In the genomic region with DNA sequence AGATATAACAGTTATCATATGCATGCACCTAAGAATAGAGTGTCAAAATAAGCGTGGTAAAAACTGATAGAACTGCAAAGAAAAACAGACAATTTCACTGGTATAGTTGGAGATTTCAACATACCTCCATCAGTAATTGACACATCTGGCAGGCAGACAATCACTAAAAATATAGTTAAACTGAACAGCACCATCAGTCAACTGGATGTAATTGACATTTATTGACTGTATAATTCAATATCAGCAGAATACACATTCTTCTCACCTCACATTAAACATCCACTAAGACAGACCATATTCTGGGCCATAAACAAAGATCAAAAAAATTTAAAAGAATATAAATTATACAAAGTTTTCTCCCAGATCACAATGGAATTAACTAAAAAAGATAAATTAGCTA, we compare ENCODE assay signal across 1 cellular context.
TF ChIP-seq lines count a peak whose summit lies in the region.

No MANE protein-coding gene starts in this region.

TF ChIP-seq in SK-N-SH treated with all-trans-retinoic acid at 6 μM for 48 hours, 23 proteins besides CTCF, POLR2A, EP300 and RAD21:
- TF ChIP-seq, protein P1, sequence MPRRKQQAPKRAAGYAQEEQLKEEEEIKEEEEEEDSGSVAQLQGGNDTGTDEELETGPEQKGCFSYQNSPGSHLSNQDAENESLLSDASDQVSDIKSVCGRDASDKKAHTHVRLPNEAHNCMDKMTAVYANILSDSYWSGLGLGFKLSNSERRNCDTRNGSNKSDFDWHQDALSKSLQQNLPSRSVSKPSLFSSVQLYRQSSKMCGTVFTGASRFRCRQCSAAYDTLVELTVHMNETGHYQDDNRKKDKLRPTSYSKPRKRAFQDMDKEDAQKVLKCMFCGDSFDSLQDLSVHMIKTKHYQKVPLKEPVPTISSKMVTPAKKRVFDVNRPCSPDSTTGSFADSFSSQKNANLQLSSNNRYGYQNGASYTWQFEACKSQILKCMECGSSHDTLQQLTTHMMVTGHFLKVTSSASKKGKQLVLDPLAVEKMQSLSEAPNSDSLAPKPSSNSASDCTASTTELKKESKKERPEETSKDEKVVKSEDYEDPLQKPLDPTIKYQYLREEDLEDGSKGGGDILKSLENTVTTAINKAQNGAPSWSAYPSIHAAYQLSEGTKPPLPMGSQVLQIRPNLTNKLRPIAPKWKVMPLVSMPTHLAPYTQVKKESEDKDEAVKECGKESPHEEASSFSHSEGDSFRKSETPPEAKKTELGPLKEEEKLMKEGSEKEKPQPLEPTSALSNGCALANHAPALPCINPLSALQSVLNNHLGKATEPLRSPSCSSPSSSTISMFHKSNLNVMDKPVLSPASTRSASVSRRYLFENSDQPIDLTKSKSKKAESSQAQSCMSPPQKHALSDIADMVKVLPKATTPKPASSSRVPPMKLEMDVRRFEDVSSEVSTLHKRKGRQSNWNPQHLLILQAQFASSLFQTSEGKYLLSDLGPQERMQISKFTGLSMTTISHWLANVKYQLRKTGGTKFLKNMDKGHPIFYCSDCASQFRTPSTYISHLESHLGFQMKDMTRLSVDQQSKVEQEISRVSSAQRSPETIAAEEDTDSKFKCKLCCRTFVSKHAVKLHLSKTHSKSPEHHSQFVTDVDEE (CRISPR knock-in tag; IDR thresholded peaks at IDR 0.05), result peak; percentile 75; the same call in 1 of the 2 replicates
- TF ChIP-seq ZC3H10 (CRISPR knock-in tag; IDR thresholded peaks at IDR 0.05) (no peak), ZFP30 (CRISPR knock-in tag; IDR thresholded peaks at IDR 0.05) (no peak), ESRRG (CRISPR knock-in tag; IDR thresholded peaks at IDR 0.05) (no peak), RARB (CRISPR knock-in tag; IDR thresholded peaks at IDR 0.05) (no peak), TCF4 (CRISPR knock-in tag; IDR thresholded peaks at IDR 0.05; ENCODE audit: borderline replicate concordance) (peak; percentile 56; the same call in 1 of the 2 replicates), BACH2 (CRISPR knock-in tag; IDR thresholded peaks at IDR 0.05; ENCODE audit: borderline replicate concordance) (no peak), OSR1 (CRISPR knock-in tag; IDR thresholded peaks at IDR 0.05) (no peak), ISL1 (CRISPR knock-in tag; IDR thresholded peaks at IDR 0.05) (peak; percentile 63), CSDC2 (CRISPR knock-in tag; IDR thresholded peaks at IDR 0.05) (no peak), SNAI2 (CRISPR knock-in tag; IDR thresholded peaks at IDR 0.05) (no peak), ARNTL (CRISPR knock-in tag; IDR thresholded peaks at IDR 0.05; ENCODE audit: borderline replicate concordance, low read depth) (no peak)
- TF ChIP-seq, protein P2, sequence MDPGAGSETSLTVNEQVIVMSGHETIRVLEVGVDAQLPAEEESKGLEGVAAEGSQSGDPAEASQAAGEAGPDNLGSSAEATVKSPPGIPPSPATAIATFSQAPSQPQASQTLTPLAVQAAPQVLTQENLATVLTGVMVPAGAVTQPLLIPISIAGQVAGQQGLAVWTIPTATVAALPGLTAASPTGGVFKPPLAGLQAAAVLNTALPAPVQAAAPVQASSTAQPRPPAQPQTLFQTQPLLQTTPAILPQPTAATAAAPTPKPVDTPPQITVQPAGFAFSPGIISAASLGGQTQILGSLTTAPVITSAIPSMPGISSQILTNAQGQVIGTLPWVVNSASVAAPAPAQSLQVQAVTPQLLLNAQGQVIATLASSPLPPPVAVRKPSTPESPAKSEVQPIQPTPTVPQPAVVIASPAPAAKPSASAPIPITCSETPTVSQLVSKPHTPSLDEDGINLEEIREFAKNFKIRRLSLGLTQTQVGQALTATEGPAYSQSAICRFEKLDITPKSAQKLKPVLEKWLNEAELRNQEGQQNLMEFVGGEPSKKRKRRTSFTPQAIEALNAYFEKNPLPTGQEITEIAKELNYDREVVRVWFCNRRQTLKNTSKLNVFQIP (CRISPR knock-in tag; IDR thresholded peaks at IDR 0.05; ENCODE audit: borderline replicate concordance, low read depth), result no peak
- TF ChIP-seq, protein P3, sequence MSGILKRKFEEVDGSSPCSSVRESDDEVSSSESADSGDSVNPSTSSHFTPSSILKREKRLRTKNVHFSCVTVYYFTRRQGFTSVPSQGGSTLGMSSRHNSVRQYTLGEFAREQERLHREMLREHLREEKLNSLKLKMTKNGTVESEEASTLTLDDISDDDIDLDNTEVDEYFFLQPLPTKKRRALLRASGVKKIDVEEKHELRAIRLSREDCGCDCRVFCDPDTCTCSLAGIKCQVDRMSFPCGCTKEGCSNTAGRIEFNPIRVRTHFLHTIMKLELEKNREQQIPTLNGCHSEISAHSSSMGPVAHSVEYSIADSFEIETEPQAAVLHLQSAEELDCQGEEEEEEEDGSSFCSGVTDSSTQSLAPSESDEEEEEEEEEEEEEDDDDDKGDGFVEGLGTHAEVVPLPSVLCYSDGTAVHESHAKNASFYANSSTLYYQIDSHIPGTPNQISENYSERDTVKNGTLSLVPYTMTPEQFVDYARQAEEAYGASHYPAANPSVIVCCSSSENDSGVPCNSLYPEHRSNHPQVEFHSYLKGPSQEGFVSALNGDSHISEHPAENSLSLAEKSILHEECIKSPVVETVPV (CRISPR knock-in tag; IDR thresholded peaks at IDR 0.05), result no peak
